In the genomic region with DNA sequence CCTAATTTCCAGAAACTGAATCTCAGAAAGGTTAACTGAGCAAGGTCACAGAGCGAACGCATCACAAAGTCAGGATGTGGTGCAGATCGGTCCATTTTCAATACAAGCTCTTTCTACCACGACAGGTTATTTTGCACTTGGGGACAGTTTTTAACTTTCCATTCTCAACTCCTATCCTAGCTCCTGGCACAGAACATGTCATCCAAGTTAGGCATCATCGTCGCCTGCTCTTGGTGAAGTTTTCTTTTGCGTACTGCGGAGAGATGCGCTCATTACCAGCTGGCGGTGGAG, we compare ENCODE assay signal across 2 cellular contexts.
TF ChIP-seq lines count a peak whose summit lies in the region.

No MANE protein-coding gene starts in this region.

TF ChIP-seq in GM12891, 5 proteins besides CTCF, POLR2A, EP300 and RAD21 (continued from another document):
- TF ChIP-seq PAX5 (IDR thresholded peaks at IDR 0.05; ENCODE audit: insufficient read depth, low read length, severe bottlenecking) = no peak
- peak; percentile 92; the same call in 1 of the 2 replicates for TF ChIP-seq TAF1 (IDR thresholded peaks at IDR 0.05; ENCODE audit: low read depth, low read length)
- TF ChIP-seq POLR2AphosphoS5 (IDR thresholded peaks at IDR 0.05; ENCODE audit: low read depth, low read length) = no peak
- no peak for TF ChIP-seq POU2F2 (IDR thresholded peaks at IDR 0.05; ENCODE audit: low read depth, low read length)
TF ChIP-seq in GM12891: peak in this region for 1.

TF ChIP-seq in IMR-90, 13 proteins besides CTCF, POLR2A, EP300 and RAD21:
- TF ChIP-seq MXI1 (IDR thresholded peaks at IDR 0.05; ENCODE audit: borderline replicate concordance, low read depth, low read length) = no peak
- TF ChIP-seq SMC3 (IDR thresholded peaks at IDR 0.05; ENCODE audit: low read depth, low read length) = no peak
- TF ChIP-seq BHLHE40 (IDR thresholded peaks at IDR 0.05; ENCODE audit: low read depth, low read length) = no peak
- TF ChIP-seq ELK1 (IDR thresholded peaks at IDR 0.05; ENCODE audit: borderline replicate concordance, low read depth, low read length) = no peak
- no peak for TF ChIP-seq NFE2L2 (IDR thresholded peaks at IDR 0.05; ENCODE audit: low read depth, low read length)
- TF ChIP-seq CEBPB (IDR thresholded peaks at IDR 0.05; ENCODE audit: low read depth, low read length) = no peak
- no peak for TF ChIP-seq RFX5 (IDR thresholded peaks at IDR 0.05; ENCODE audit: low read depth, low read length)
- no peak for TF ChIP-seq FOS (IDR thresholded peaks at IDR 0.05; ENCODE audit: low read depth, low read length)
- no peak for TF ChIP-seq MAZ (IDR thresholded peaks at IDR 0.05; ENCODE audit: borderline replicate concordance, low read depth, low read length)
